Comparison of ENCODE assay signal across 29 cellular contexts in genomic region chr12:23303220-23303619, GRCh38.
"Had no signal": no experiment of that assay in that cellular context is flagged by ENCODE, and none has a peak within 500 bp of the region (broad histone marks: within the 10 kb centered on the region; RNA-seq: fewer than 3 reads in every experiment).

No MANE protein-coding gene starts in this region.

- H3K4me1 Mint-ChIP-seq: stimulated activated effector memory CD8-positive, alpha-beta T cell treated with anti-CD3 and anti-CD28 coated beads, Interleukin-12 subunit alpha, Interleukin-12 subunit beta, amount 100 ng/mL, for 72 hours; stimulated activated memory B cell treated with anti-CD40 and anti-IgM and Interleukin-4, amounts not matched to agents 10 μg/mL and 1 μg/mL and 100 μg/mL, for 72 hours; stimulated activated naive B cell treated with anti-CD40 and anti-IgM and Interleukin-4, amounts not matched to agents 10 μg/mL and 1 μg/mL and 100 μg/mL, for 72 hours; stimulated activated naive CD8-positive, alpha-beta T cell treated with anti-CD3 and anti-CD28 coated beads, Interleukin-15, amount 100 ng/mL, for 72 hours had no signal

- H3K27ac Mint-ChIP-seq: stimulated activated effector memory CD8-positive, alpha-beta T cell treated with anti-CD3 and anti-CD28 coated beads, Interleukin-12 subunit alpha, Interleukin-12 subunit beta, amount 100 ng/mL, for 72 hours; stimulated activated memory B cell treated with anti-CD40 and anti-IgM and Interleukin-4, amounts not matched to agents 10 μg/mL and 1 μg/mL and 100 μg/mL, for 72 hours; stimulated activated naive B cell treated with anti-CD40 and anti-IgM and Interleukin-4, amounts not matched to agents 10 μg/mL and 1 μg/mL and 100 μg/mL, for 72 hours; stimulated activated naive CD8-positive, alpha-beta T cell treated with anti-CD3 and anti-CD28 coated beads, Interleukin-15, amount 100 ng/mL, for 72 hours; stimulated activated naive CD8-positive, alpha-beta T cell treated with anti-CD3 and anti-CD28 coated beads, Interleukin-15, Interleukin-2, amounts not matched to agents 100 ng/mL and 50 ng/mL, for 24 hours; type B pancreatic cell had no signal

- ATAC-seq: stimulated activated effector memory CD8-positive, alpha-beta T cell treated with anti-CD3 and anti-CD28 coated beads, Interleukin-12 subunit alpha, Interleukin-12 subunit beta, amount 100 ng/mL, for 72 hours; stimulated activated memory B cell treated with anti-CD40 and anti-IgM and Interleukin-4, amounts not matched to agents 10 μg/mL and 1 μg/mL and 100 μg/mL, for 72 hours; stimulated activated naive B cell treated with anti-CD40 and anti-IgM and Interleukin-4, amounts not matched to agents 10 μg/mL and 1 μg/mL and 100 μg/mL, for 72 hours; stimulated activated naive CD8-positive, alpha-beta T cell treated with anti-CD3 and anti-CD28 coated beads, Interleukin-15, amount 100 ng/mL, for 72 hours; stimulated activated naive CD8-positive, alpha-beta T cell treated with anti-CD3 and anti-CD28 coated beads, Interleukin-15, Interleukin-2, amounts not matched to agents 100 U/mL and 50 U/mL, for 24 hours; upper lobe of right lung had no signal

- H3K9me3 ChIP-seq: stomach, suprapubic skin, testis, thoracic aorta, thyroid gland, tibial artery, transverse colon, upper lobe of left lung, upper lobe of right lung, uterus, vagina had no signal

- H3K4me1 ChIP-seq: stomach, suprapubic skin, testis, thyroid gland, tibial artery, tibial nerve, transverse colon, upper lobe of left lung, upper lobe of right lung, uterus, vagina had no signal

- FAIRE-seq: urothelium cell line had no signal

- H3K4me3 ChIP-seq: stomach, suprapubic skin, testis, thoracic aorta, thyroid gland, tibial artery, tibial nerve, transverse colon, upper lobe of left lung, upper lobe of right lung, uterus, vagina had no signal

- H3K27me3 ChIP-seq: stomach, suprapubic skin, testis, thyroid gland, tibial artery, tibial nerve, transverse colon, upper lobe of left lung, upper lobe of right lung, uterus, vagina had no signal

- H3K27me3 Mint-ChIP-seq: stimulated activated naive B cell treated with anti-CD40 and anti-IgM and Interleukin-4, amounts not matched to agents 10 μg/mL and 1 μg/mL and 100 μg/mL, for 72 hours; stimulated activated naive CD8-positive, alpha-beta T cell treated with anti-CD3 and anti-CD28 coated beads, Interleukin-15, amount 100 ng/mL, for 72 hours; stimulated activated naive CD8-positive, alpha-beta T cell treated with anti-CD3 and anti-CD28 coated beads, Interleukin-15, Interleukin-2, amounts not matched to agents 100 ng/mL and 50 ng/mL, for 24 hours; type B pancreatic cell had no signal

- H3K36me3 Mint-ChIP-seq: stimulated activated effector memory CD8-positive, alpha-beta T cell treated with anti-CD3 and anti-CD28 coated beads, Interleukin-12 subunit alpha, Interleukin-12 subunit beta, amount 100 ng/mL, for 72 hours; stimulated activated memory B cell treated with anti-CD40 and anti-IgM and Interleukin-4, amounts not matched to agents 10 μg/mL and 1 μg/mL and 100 μg/mL, for 72 hours; stimulated activated naive B cell treated with anti-CD40 and anti-IgM and Interleukin-4, amounts not matched to agents 10 μg/mL and 1 μg/mL and 100 μg/mL, for 72 hours; type B pancreatic cell had no signal

- H3K9me3 Mint-ChIP-seq: stimulated activated memory B cell treated with anti-CD40 and anti-IgM and Interleukin-4, amounts not matched to agents 10 μg/mL and 1 μg/mL and 100 μg/mL, for 72 hours; stimulated activated naive B cell treated with anti-CD40 and anti-IgM and Interleukin-4, amounts not matched to agents 10 μg/mL and 1 μg/mL and 100 μg/mL, for 72 hours; type B pancreatic cell had no signal

- H3K27ac ChIP-seq: stomach, suprapubic skin, testis, thoracic aorta, thyroid gland, tibial artery, tibial nerve, transverse colon, upper lobe of left lung, upper lobe of right lung, uterus, vagina had no signal

- H3K36me3 ChIP-seq: stomach, suprapubic skin, thoracic aorta, thyroid gland, tibial artery, tibial nerve, transverse colon, upper lobe of left lung, upper lobe of right lung, uterus, vagina had no signal

- H3K4me3 Mint-ChIP-seq: stimulated activated effector memory CD8-positive, alpha-beta T cell treated with anti-CD3 and anti-CD28 coated beads, Interleukin-12 subunit alpha, Interleukin-12 subunit beta, amount 100 ng/mL, for 72 hours; stimulated activated memory B cell treated with anti-CD40 and anti-IgM and Interleukin-4, amounts not matched to agents 10 μg/mL and 1 μg/mL and 100 μg/mL, for 72 hours; stimulated activated naive B cell treated with anti-CD40 and anti-IgM and Interleukin-4, amounts not matched to agents 10 μg/mL and 1 μg/mL and 100 μg/mL, for 72 hours; stimulated activated naive CD8-positive, alpha-beta T cell treated with anti-CD3 and anti-CD28 coated beads, Interleukin-15, amount 100 ng/mL, for 72 hours; stimulated activated naive CD8-positive, alpha-beta T cell treated with anti-CD3 and anti-CD28 coated beads, Interleukin-15, Interleukin-2, amounts not matched to agents 100 ng/mL and 50 ng/mL, for 24 hours; type B pancreatic cell had no signal

- DNase-seq: stimulated activated CD4-positive, alpha-beta T cell treated with anti-CD3 and anti-CD28 coated beads, Interleukin-2, amount 100 ng/mL, for 48 hours; stimulated activated CD4-positive, alpha-beta T cell treated with anti-CD3 and anti-CD28 coated beads, Interleukin-4, amount 100 ng/mL, for 1 hour; stimulated activated CD4-positive, alpha-beta T cell treated with anti-CD3 and anti-CD28 coated beads, Interleukin-4, amount 100 ng/mL, for 24 hours; stimulated activated CD4-positive, alpha-beta T cell treated with anti-CD3 and anti-CD28 coated beads, Interleukin-4, amount 100 ng/mL, for 4 hours; stimulated activated CD8-positive, alpha-beta memory T cell treated with anti-CD3 and anti-CD28 coated beads, Interleukin-4, amount 100 ng/mL, for 48 hours; stimulated activated naive B cell treated with anti-CD40 and anti-IgM and Interleukin-4, amounts not matched to agents 10 μg/mL and 1 μg/mL and 100 μg/mL, for 72 hours; stimulated activated naive CD4-positive, alpha-beta T cell; stimulated activated naive CD4-positive, alpha-beta T cell treated with Interleukin-2 at 50 U/mL for 16 hours; stimulated activated naive CD8-positive, alpha-beta T cell treated with anti-CD3 and anti-CD28 coated beads, Interleukin-15, amount 100 ng/mL, for 72 hours; stimulated activated naive CD8-positive, alpha-beta T cell treated with anti-CD3 and anti-CD28 coated beads, Interleukin-15, Interleukin-2, amounts not matched to agents 100 U/mL and 50 U/mL, for 24 hours; stomach; substantia nigra; testis; thyroid gland; tibial artery; transverse colon; trophoblast cell; upper lobe of left lung; upper lobe of right lung; uterus had no signal
